In genomic region chr12:110816761-110817160, GRCh38 we compare ENCODE assay signal across 18 cellular contexts. TPM values are rescaled to one million over a fixed set of nuclear protein-coding genes. Genes with fewer than 3 reads are reported as not detected.
DNase-seq lines count a peak whose midpoint lies in the region; ATAC-seq, FAIRE-seq and TF ChIP-seq lines count a peak whose summit lies in the region.
"Had no signal": no experiment of that assay in that cellular context is flagged by ENCODE, and none has a peak within 500 bp of the region (broad histone marks: within the 10 kb centered on the region; RNA-seq: fewer than 3 reads in every experiment).

No MANE protein-coding gene starts in this region.

- H3K9ac ChIP-seq in iPS-20b (ENCODE audit: low read depth, low read length): no peak overlapping the region
- H3K9ac ChIP-seq: BLaER1 treated with 17β-estradiol and CSF1 and Interleukin-3, amounts not matched to agents 10 nM and 100 nM had no signal

- BruUV-seq in MCF 10A (replicated peaks; lab: Mats Ljungman, UMichigan): no TSS peak

- no peak overlapping the region for H3K4me3 ChIP-seq in HAP-1
- H3K4me3 ChIP-seq in iPS-20b (ENCODE audit: low read length): 0 out of 2 replicates have a peak overlapping the region, but pooled peaks have one; percentile 24
- H3K4me3 ChIP-seq: BLaER1 treated with 17β-estradiol and CSF1 and Interleukin-3, amounts not matched to agents 10 nM and 100 nM had no signal

- no peak for FAIRE-seq in GM19239 (lab: Jason Lieb, UNC)
- FAIRE-seq: H54 had no signal

- ATAC-seq in WTC11: peak; percentile 34
- ATAC-seq: CD8-positive, alpha-beta T cell had no signal

- H3K9me3 ChIP-seq in HAP-1: no peaks in the 10 kb centered on the region
- no peaks in the 10 kb centered on the region for H3K9me3 ChIP-seq in iPS-20b (ENCODE audit: insufficient read depth, low read depth, low read length)

- H3K27ac Mint-ChIP-seq in WTC11: no peak overlapping the region
- no peak overlapping the region for H3K27ac Mint-ChIP-seq in MCF 10A (ENCODE audit: low read depth, unreplicated experiment)
- H3K27ac Mint-ChIP-seq: B cell; CD8-positive, alpha-beta T cell had no signal

- TF ChIP-seq CTCF in WTC11 (IDR thresholded peaks at IDR 0.05) (no peak), MCF 10A (IDR thresholded peaks at IDR 0.05; ENCODE audit: unreplicated experiment) (no peak)

- H3K4me1 Mint-ChIP-seq in WTC11: peaks cover 27% of the 10 kb centered on the region
- H3K4me1 Mint-ChIP-seq in MCF 10A (ENCODE audit: insufficient read depth, unreplicated experiment): no peaks in the 10 kb centered on the region

- POLR2A ChIA-PET in WTC11 (lab: Charles Lee): no interaction called here
- POLR2A ChIA-PET in MCF 10A (lab: Yijun Ruan, JAX): no interaction called here

- H3K27me3 Mint-ChIP-seq in WTC11 (ENCODE audit: low read depth): peaks cover 66% of the 10 kb centered on the region
- peaks cover 25% of the 10 kb centered on the region for H3K27me3 Mint-ChIP-seq in MCF 10A (ENCODE audit: insufficient read depth, unreplicated experiment)

- CTCF ChIA-PET in WTC11 (lab: Charles Lee) (interaction anchor here (1.2 to 2.2 kb wide), 3 partner anchors 30 to 367 kb away, joined by 3 to 7 read pairs (median 3); partner anchors contain the start of genes ARPC3 and CCDC63), MCF 10A (lab: Yijun Ruan, JAX) (no interaction called here)

- no peaks in the 10 kb centered on the region for H3K36me3 ChIP-seq in HAP-1 (replicated peaks)
- H3K36me3 ChIP-seq in iPS-20b (ENCODE audit: insufficient read depth, low read depth, low read length): no peaks in the 10 kb centered on the region
- H3K36me3 ChIP-seq: BLaER1 treated with 17β-estradiol and CSF1 and Interleukin-3, amounts not matched to agents 10 nM and 100 nM had no signal

- H3K4me3 Mint-ChIP-seq in WTC11 (no peak overlapping the region), MCF 10A (ENCODE audit: unreplicated experiment) (no peak overlapping the region)
- H3K4me3 Mint-ChIP-seq: B cell; CD8-positive, alpha-beta T cell had no signal

- in situ Hi-C loops in HAP-1 (cut with MboI; ENCODE audit: low sequenced_read_pairs): no loop called here

- peaks cover 28% of the 10 kb centered on the region for H3K4me1 ChIP-seq in HAP-1
- H3K4me1 ChIP-seq in iPS-20b (ENCODE audit: insufficient read depth, low read length): peaks cover 12% of the 10 kb centered on the region; the same call in 1 of the 2 replicates

- no peak overlapping the region for H3K27ac ChIP-seq in iPS-20b (ENCODE audit: low read length)
- H3K27ac ChIP-seq: BLaER1 treated with 17β-estradiol and CSF1 and Interleukin-3, amounts not matched to agents 10 nM and 100 nM; HL-60 had no signal

- H3K27me3 ChIP-seq in HAP-1 (ENCODE audit: low read depth): no peaks in the 10 kb centered on the region
- H3K27me3 ChIP-seq in iPS-20b (ENCODE audit: insufficient read depth, low read length): peaks cover 47% of the 10 kb centered on the region
- H3K27me3 ChIP-seq: BLaER1 treated with 17β-estradiol and CSF1 and Interleukin-3, amounts not matched to agents 10 nM and 100 nM had no signal

- DNase-seq in HAP-1 (ENCODE audit: low spot score in 2 of 2) (peak; percentile 62 to 98), WTC11 (ENCODE audit: low spot score) (no peak), MCF 10A (ENCODE audit: unreplicated experiment) (no peak), GM19239 (ENCODE audit: insufficient read length, low spot score) (no peak)
- no peak for DNase-seq in stimulated activated CD4-positive, alpha-beta T cell treated with anti-CD3 and anti-CD28 coated beads, Interleukin-12 subunit alpha, Interleukin-12 subunit beta, amount 100 ng/mL, for 4 hours
- DNase-seq: Calu3; CD8-positive, alpha-beta T cell; DMS79 treated with DMSO at 0.1 percent for 48 hours; GF-D8; IMR-90; KG1 had no signal

- intact Hi-C loops in MCF 10A (cut with micrococcal nuclease): no loop called here

- H3K9me3 Mint-ChIP-seq in WTC11 (no peaks in the 10 kb centered on the region), MCF 10A (ENCODE audit: unreplicated experiment) (no peaks in the 10 kb centered on the region)
- H3K9me3 Mint-ChIP-seq: CD8-positive, alpha-beta T cell had no signal

- H3K36me3 Mint-ChIP-seq in WTC11: no peaks in the 10 kb centered on the region
- peaks cover 6% of the 10 kb centered on the region for H3K36me3 Mint-ChIP-seq in MCF 10A (ENCODE audit: insufficient read depth, unreplicated experiment)
- H3K36me3 Mint-ChIP-seq: CD8-positive, alpha-beta T cell had no signal

TF ChIP-seq in WTC11, 78 proteins besides CTCF, POLR2A, EP300 and RAD21:
- TF ChIP-seq ZBTB21 (CRISPR knock-in tag; IDR thresholded peaks at IDR 0.05; ENCODE audit: borderline replicate concordance) (no peak), ZBTB43 (CRISPR knock-in tag; IDR thresholded peaks at IDR 0.05) (no peak), JAZF1 (CRISPR knock-in tag; IDR thresholded peaks at IDR 0.05) (no peak), ZNF423 (CRISPR knock-in tag; IDR thresholded peaks at IDR 0.05) (no peak), NR2C2 (CRISPR knock-in tag; IDR thresholded peaks at IDR 0.05) (no peak), MXD4 (CRISPR knock-in tag; IDR thresholded peaks at IDR 0.05; ENCODE audit: borderline replicate concordance) (no peak), USF2 (CRISPR knock-in tag; IDR thresholded peaks at IDR 0.05) (no peak), RELA (CRISPR knock-in tag; IDR thresholded peaks at IDR 0.05; ENCODE audit: borderline replicate concordance) (no peak), KAT7 (CRISPR knock-in tag; IDR thresholded peaks at IDR 0.05; ENCODE audit: borderline replicate concordance) (no peak), SMAD4 (CRISPR knock-in tag; IDR thresholded peaks at IDR 0.05) (no peak), ZNF263 (CRISPR knock-in tag; IDR thresholded peaks at IDR 0.05; ENCODE audit: low read depth) (no peak), E2F1 (CRISPR knock-in tag; IDR thresholded peaks at IDR 0.05) (no peak), CREB1 (CRISPR knock-in tag; IDR thresholded peaks at IDR 0.05) (no peak), ZNF532 (CRISPR knock-in tag; IDR thresholded peaks at IDR 0.05; ENCODE audit: borderline replicate concordance) (no peak), NR3C1 (CRISPR knock-in tag; conservative IDR thresholded peaks at IDR 0.05; ENCODE audit: low read depth) (no peak), TCF7 (CRISPR knock-in tag; IDR thresholded peaks at IDR 0.05; ENCODE audit: low read depth) (no peak)

RNA-seq across cellular contexts. Expression of gene CCDC63, which starts 30.0 kb away (rescaled TPM):
- total RNA-seq in WTC11 (2021): 0.44 to 1.3 TPM (median 0.98 TPM) in 3 replicates
- not detected in 2 replicates for total RNA-seq in MCF 10A (2022)
- total RNA-seq: A172; B cell; Calu3; CD8-positive, alpha-beta T cell; HT1080; IMR-90 had no signal

Comparison
In these comparisons a context has a peak if more than half of its experiments do, and no peak if none do; other contexts are left out.
1. DNase-seq: peak in HAP-1 (2 of 2); none in WTC11 (single experiment), stimulated activated CD4-positive, alpha-beta T cell treated with anti-CD3 and anti-CD28 coated beads, Interleukin-12 subunit alpha, Interleukin-12 subunit beta, amount 100 ng/mL, for 4 hours (single experiment), MCF 10A (single experiment) and GM19239 (single experiment).